Comparison of ENCODE assay signal across 1 cellular context in the genomic region with DNA sequence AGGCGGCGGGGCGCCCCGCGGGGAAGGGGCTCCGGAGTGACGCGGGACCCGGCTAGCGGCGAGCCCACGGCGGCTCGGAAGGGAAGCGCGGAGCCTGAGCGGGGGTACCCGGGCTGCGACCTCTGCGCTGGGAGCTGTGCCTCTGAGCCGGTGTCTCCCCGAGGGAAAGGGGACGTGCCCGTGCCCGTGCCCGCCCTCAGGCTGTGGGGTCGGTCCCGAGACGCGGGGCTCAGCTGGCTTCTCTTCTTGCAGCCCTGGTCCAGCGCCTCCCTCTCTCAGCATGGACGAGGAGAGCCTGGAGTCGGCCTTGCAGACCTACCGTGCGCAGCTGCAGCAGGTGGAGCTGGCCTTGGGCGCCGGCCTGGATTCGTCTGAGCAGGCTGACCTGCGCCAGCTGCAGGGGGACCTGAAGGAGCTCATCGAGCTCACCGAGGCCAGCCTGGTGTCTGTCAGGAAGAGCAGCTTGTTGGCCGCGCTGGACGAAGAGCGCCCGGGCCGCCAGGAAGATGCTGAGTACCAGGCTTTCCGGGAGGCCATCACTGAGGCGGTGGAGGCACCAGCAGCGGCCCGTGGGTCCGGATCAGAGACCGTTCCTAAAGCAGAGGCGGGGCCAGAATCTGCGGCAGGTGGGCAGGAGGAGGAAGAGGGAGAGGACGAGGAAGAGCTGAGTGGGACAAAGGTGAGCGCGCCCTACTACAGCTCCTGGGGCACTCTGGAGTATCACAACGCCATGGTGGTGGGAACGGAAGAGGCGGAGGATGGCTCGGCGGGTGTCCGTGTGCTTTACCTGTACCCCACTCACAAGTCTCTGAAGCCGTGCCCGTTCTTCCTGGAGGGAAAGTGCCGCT.
TF ChIP-seq lines count a peak whose summit lies in the region.

No MANE protein-coding gene starts in this region.

TF ChIP-seq in liver, 16 proteins besides CTCF, POLR2A, EP300 and RAD21 (continued from another document):
- no peak for TF ChIP-seq HNF4A (conservative IDR thresholded peaks at IDR 0.05)
- TF ChIP-seq, protein P1, sequence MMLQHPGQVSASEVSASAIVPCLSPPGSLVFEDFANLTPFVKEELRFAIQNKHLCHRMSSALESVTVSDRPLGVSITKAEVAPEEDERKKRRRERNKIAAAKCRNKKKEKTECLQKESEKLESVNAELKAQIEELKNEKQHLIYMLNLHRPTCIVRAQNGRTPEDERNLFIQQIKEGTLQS (IDR thresholded peaks at IDR 0.05) = no peak
- no peak for TF ChIP-seq NR2F2 (IDR thresholded peaks at IDR 0.05)
- no peak for TF ChIP-seq HNF4G (IDR thresholded peaks at IDR 0.05)
- no peak for TF ChIP-seq GABPA (IDR thresholded peaks at IDR 0.05 in 1 of 2, conservative IDR thresholded peaks at IDR 0.05 in 1 of 2)
